8 cellular contexts compared by ENCODE assay signal in the genomic region with DNA sequence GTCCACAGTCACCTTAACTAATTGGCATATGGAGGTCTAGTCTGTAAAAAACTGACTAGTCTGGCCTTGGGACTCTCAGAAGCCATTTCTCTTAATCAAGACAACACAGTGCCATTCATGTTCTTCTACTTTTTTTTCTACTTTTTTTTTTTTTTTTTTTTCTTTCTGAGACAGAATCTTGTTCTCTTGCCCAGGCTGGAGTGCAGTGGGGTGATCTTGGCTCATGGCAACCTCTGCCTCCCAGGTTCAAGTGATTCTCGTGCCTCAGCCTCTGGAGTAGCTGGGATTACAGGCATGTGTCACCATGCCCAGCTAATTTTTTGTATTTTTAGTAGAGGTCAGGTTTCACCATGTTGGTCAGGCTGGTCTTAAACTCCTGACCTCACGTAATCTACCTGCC.
DNase-seq lines count a peak whose midpoint lies in the region; TF ChIP-seq lines count a peak whose summit lies in the region.
"Not testable (repeated sequence)": the region's sequence is repeated elsewhere in the genome, so short reads cannot be mapped to it uniquely, and the experiment has no call there.

No MANE protein-coding gene starts in this region.

- not testable (repeated sequence) for H3K27ac ChIP-seq in HEK293 (ENCODE audit: extremely low read depth, low read depth, low read length)
- H3K27ac ChIP-seq in adrenal gland, result peak overlapping the region in 3 of 5 donors; percentile 14 to 50 (median 49)

- not testable (repeated sequence) for H3K27me3 ChIP-seq in adrenal gland

- not testable (repeated sequence) for H3K27me3 Mint-ChIP-seq in activated CD4-positive, alpha-beta T cell treated with anti-CD3 and anti-CD28 coated beads, Interleukin-2, amount 10 ng/mL, durations not matched to agents 7 days and 5 days; neural crest cell (ENCODE audit: low read depth)

- peaks cover 39% of the 10 kb centered on the region for H3K36me3 Mint-ChIP-seq in activated CD4-positive, alpha-beta T cell treated with anti-CD3 and anti-CD28 coated beads, Interleukin-2, amount 10 ng/mL, durations not matched to agents 7 days and 5 days (ENCODE audit: low read depth)
- H3K36me3 Mint-ChIP-seq in neural crest cell (ENCODE audit: low read depth), result peaks cover 24% of the 10 kb centered on the region

- in situ Hi-C loops in SK-MEL-5 (cut with HindIII; ENCODE audit: low pct_unique_long_range_greater_than_20kb, low sequenced_read_pairs), result not testable (repeated sequence)

- not testable (repeated sequence) for H3K9me3 ChIP-seq in HEK293 (ENCODE audit: control insufficient read depth, insufficient read depth, low read depth, low read length); adrenal gland (replicated peaks in 1 of 3)

- CTCF ChIA-PET in HEK293 (lab: Yijun Ruan, JAX), result interaction anchor here (0.6 kb wide), 1 partner anchor 80 kb away, joined by 3 read pairs; no protein-coding TSS in a partner anchor
- CTCF ChIA-PET in activated CD4-positive, alpha-beta T cell treated with anti-CD3 and anti-CD28 coated beads, Interleukin-2, amount 10 ng/mL, durations not matched to agents 7 days and 5 days (lab: Charles Lee), result interaction anchor here (0.6 kb wide), 2 partner anchors 106 to 519 kb away, joined by 3 to 5 read pairs; no protein-coding TSS in a partner anchor

- not testable (repeated sequence) for H3K4me3 ChIP-seq in HEK293 (ENCODE audit: low read depth, low read length); adrenal gland

- POLR2A ChIA-PET in HEK293 (lab: Yijun Ruan, JAX); activated CD4-positive, alpha-beta T cell treated with anti-CD3 and anti-CD28 coated beads, Interleukin-2, amount 10 ng/mL, durations not matched to agents 7 days and 5 days (lab: Charles Lee): not testable (repeated sequence)

- not testable (repeated sequence) for H3K4me1 ChIP-seq in HEK293 (ENCODE audit: control insufficient read depth, insufficient read depth, low read length)
- peaks cover 5 to 17% of the 10 kb centered on the region in 2 donors for H3K4me1 ChIP-seq in adrenal gland (replicated peaks in 1 of 2)

- H3K36me3 ChIP-seq in HEK293 (ENCODE audit: control insufficient read depth in 2 of 2, insufficient read depth in 1 of 2, low read length in 2 of 2) (peaks cover 76 to 86% of the 10 kb centered on the region in 2 experiments), adrenal gland (replicated peaks in 1 of 2) (peaks cover 0 to 36% of the 10 kb centered on the region in 2 donors)

- intact Hi-C loops in adrenal gland (cut with DNase I), result not testable (repeated sequence)

- not testable (repeated sequence) for TF ChIP-seq CTCF in HEK293 (tag by site-specific recombination; IDR thresholded peaks at IDR 0.05); adrenal gland (IDR thresholded peaks at IDR 0.05); neural crest cell (conservative IDR thresholded peaks at IDR 0.05)

- H3K9me3 Mint-ChIP-seq in activated CD4-positive, alpha-beta T cell treated with anti-CD3 and anti-CD28 coated beads, Interleukin-2, amount 10 ng/mL, durations not matched to agents 7 days and 5 days; neural crest cell: not testable (repeated sequence)

- H3K4me1 Mint-ChIP-seq in activated CD4-positive, alpha-beta T cell treated with anti-CD3 and anti-CD28 coated beads, Interleukin-2, amount 10 ng/mL, durations not matched to agents 7 days and 5 days; neural crest cell: not testable (repeated sequence)

- DNase-seq in COLO829 (ENCODE audit: low spot score) (peak; percentile 11), LHCN-M2 (ENCODE audit: low read depth) (peak; percentile 23), NCI-H82 (lab: John Stamatoyannopoulos, UW) (peak; percentile 6), SK-MEL-5 (ENCODE audit: low read depth, low spot score) (peak; percentile 7), adrenal gland (peak in 3 of 7 donors; percentile 48 to 71 (median 65))
- DNase-seq in activated CD4-positive, alpha-beta T cell treated with anti-CD3 and anti-CD28 coated beads, Interleukin-2, amount 10 ng/mL, durations not matched to agents 7 days and 5 days; neural crest cell (ENCODE audit: low read depth, low spot score): not testable (repeated sequence)

- WGBS in adrenal gland, 4 donors, result 69 to 82% (median 70%) methylated on average over 2 of the region's 2 CpGs

- peak overlapping the region; percentile 9 for H3K27ac Mint-ChIP-seq in activated CD4-positive, alpha-beta T cell treated with anti-CD3 and anti-CD28 coated beads, Interleukin-2, amount 10 ng/mL, durations not matched to agents 7 days and 5 days
- H3K27ac Mint-ChIP-seq in neural crest cell (ENCODE audit: unreplicated experiment), result peak overlapping the region; percentile 50

- not testable (repeated sequence) for H3K4me3 Mint-ChIP-seq in activated CD4-positive, alpha-beta T cell treated with anti-CD3 and anti-CD28 coated beads, Interleukin-2, amount 10 ng/mL, durations not matched to agents 7 days and 5 days; neural crest cell

- TF ChIP-seq POLR2A in adrenal gland (IDR thresholded peaks at IDR 0.05), result not testable (repeated sequence)

TF ChIP-seq in HEK293, 187 proteins besides CTCF, POLR2A, EP300 and RAD21:
- TF ChIP-seq ZNF394 (tag by site-specific recombination; IDR thresholded peaks at IDR 0.05; ENCODE audit: borderline replicate concordance), result peak; percentile 57; the same call in 1 of the 2 replicates
- TF ChIP-seq, protein P1, sequence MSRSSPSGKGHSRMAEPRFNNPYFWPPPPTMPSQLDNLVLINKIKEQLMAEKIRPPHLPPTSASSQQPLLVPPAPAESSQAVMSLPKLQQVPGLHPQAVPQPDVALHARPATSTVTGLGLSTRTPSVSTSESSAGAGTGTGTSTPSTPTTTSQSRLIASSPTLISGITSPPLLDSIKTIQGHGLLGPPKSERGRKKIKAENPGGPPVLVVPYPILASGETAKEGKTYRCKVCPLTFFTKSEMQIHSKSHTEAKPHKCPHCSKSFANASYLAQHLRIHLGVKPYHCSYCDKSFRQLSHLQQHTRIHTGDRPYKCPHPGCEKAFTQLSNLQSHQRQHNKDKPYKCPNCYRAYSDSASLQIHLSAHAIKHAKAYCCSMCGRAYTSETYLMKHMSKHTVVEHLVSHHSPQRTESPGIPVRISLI (tag by site-specific recombination; IDR thresholded peaks at IDR 0.05), result peak; percentile 51; the same call in 1 of the 2 replicates
